ENCODE assay signal across 7 cellular contexts in the genomic region with DNA sequence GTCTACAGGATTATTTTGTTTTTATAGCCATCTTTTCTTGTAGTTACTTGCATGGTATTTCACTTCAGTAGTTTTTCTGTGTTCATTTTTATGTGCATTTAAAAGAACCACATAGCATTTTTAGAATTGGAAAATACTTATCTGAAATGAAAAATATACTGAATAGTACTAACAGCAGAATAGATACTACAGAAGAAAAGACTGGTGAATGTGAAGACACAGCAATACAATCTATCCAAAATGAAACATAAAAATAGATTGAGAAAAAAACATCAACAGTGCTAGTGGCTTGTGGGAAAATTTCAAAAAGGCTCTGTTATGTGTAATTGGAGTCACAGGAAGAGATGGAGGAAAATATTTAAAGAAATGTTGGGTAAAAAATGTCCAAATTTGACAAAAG.
"Had no signal": no experiment of that assay in that cellular context is flagged by ENCODE, and none has a peak within 500 bp of the region (broad histone marks: within the 10 kb centered on the region; RNA-seq: fewer than 3 reads in every experiment).

No MANE protein-coding gene starts in this region.

- DNase-seq: GDM1, GF-D8 had no signal

- FAIRE-seq: G401.6, GM12891, GM12892, GM18507, GM19239 had no signal
